16 cellular contexts compared by ENCODE assay signal in genomic region chr21:25896657-25897056, GRCh38.
"Had no signal": no experiment of that assay in that cellular context is flagged by ENCODE, and none has a peak within 500 bp of the region (broad histone marks: within the 10 kb centered on the region; RNA-seq: fewer than 3 reads in every experiment).

No MANE protein-coding gene starts in this region.

- H3K27me3 Mint-ChIP-seq: activated B cell treated with CpG ODN at 0.5 μM for 24 hours; activated CD4-positive, alpha-beta T cell treated with anti-CD3 and anti-CD28 coated beads, Interleukin-2, amount 10 ng/mL, durations not matched to agents 7 days and 5 days; activated naive CD8-positive, alpha-beta T cell; stimulated activated naive B cell treated with anti-CD40 and anti-IgM and Interleukin-4, amounts not matched to agents 10 μg/mL and 1 μg/mL and 100 μg/mL, for 72 hours had no signal

- H3K27ac Mint-ChIP-seq: activated B cell treated with CpG ODN at 0.5 μM for 24 hours; activated CD4-positive, alpha-beta T cell treated with anti-CD3 and anti-CD28 coated beads, Interleukin-2, amount 10 ng/mL, durations not matched to agents 7 days and 5 days; activated naive CD8-positive, alpha-beta T cell; activated T-cell treated with anti-CD3 and anti-CD28 coated beads, Interleukin-2, amount 50 U/mL, for 72 hours; stimulated activated naive B cell treated with anti-CD40 and anti-IgM and Interleukin-4, amounts not matched to agents 10 μg/mL and 1 μg/mL and 100 μg/mL, for 72 hours had no signal

- DNase-seq: activated B cell treated with CpG ODN at 0.5 μM for 24 hours; activated CD4-positive, alpha-beta T cell treated with anti-CD3 and anti-CD28 coated beads, Interleukin-2, amount 10 ng/mL, durations not matched to agents 7 days and 5 days; activated CD8-positive, alpha-beta memory T cell treated with anti-CD3 and anti-CD28 coated beads, Interleukin-2, amount 50 U/mL, for 48 hours; activated gamma-delta T cell treated with Interleukin-2 at 50 U/mL for 16 hours; activated T-cell treated with anti-CD3 and anti-CD28 coated beads, Interleukin-2, amount 50 U/mL, for 72 hours; right cardiac atrium; stimulated activated CD4-positive, alpha-beta T cell treated with anti-CD3 and anti-CD28 coated beads, Interleukin-15, amount 100 ng/mL, for 24 hours; stimulated activated CD4-positive, alpha-beta T cell treated with anti-CD3 and anti-CD28 coated beads, Interleukin-4, amount 100 ng/mL, for 1 hour; stimulated activated naive B cell treated with anti-CD40 and anti-IgM and Interleukin-4, amounts not matched to agents 10 μg/mL and 1 μg/mL and 100 μg/mL, for 72 hours; T-helper 2 cell; transverse colon had no signal

- H3K9me3 Mint-ChIP-seq: activated B cell treated with CpG ODN at 0.5 μM for 24 hours; activated CD4-positive, alpha-beta T cell treated with anti-CD3 and anti-CD28 coated beads, Interleukin-2, amount 10 ng/mL, durations not matched to agents 7 days and 5 days; activated T-cell treated with anti-CD3 and anti-CD28 coated beads, Interleukin-2, amount 50 U/mL, for 72 hours; stimulated activated naive B cell treated with anti-CD40 and anti-IgM and Interleukin-4, amounts not matched to agents 10 μg/mL and 1 μg/mL and 100 μg/mL, for 72 hours had no signal

- H3K9me3 ChIP-seq: breast epithelium, esophagus muscularis mucosa, prostate gland, transverse colon had no signal

- H3K4me1 ChIP-seq: breast epithelium, prostate gland had no signal

- H3K27me3 ChIP-seq: breast epithelium, esophagus muscularis mucosa, transverse colon had no signal

- H3K27ac ChIP-seq: breast epithelium, esophagus muscularis mucosa, prostate gland, transverse colon had no signal

- H3K4me3 Mint-ChIP-seq: activated B cell treated with CpG ODN at 0.5 μM for 24 hours; activated CD4-positive, alpha-beta T cell treated with anti-CD3 and anti-CD28 coated beads, Interleukin-2, amount 10 ng/mL, durations not matched to agents 7 days and 5 days; activated naive CD8-positive, alpha-beta T cell; activated T-cell treated with anti-CD3 and anti-CD28 coated beads, Interleukin-2, amount 50 U/mL, for 72 hours; stimulated activated naive B cell treated with anti-CD40 and anti-IgM and Interleukin-4, amounts not matched to agents 10 μg/mL and 1 μg/mL and 100 μg/mL, for 72 hours had no signal

- H3K4me3 ChIP-seq: breast epithelium, esophagus muscularis mucosa, prostate gland, skin epidermis, transverse colon had no signal

- ATAC-seq: activated T-cell treated with anti-CD3 and anti-CD28 coated beads, Interleukin-2, amount 50 U/mL, for 72 hours had no signal

- H3K36me3 ChIP-seq: breast epithelium, prostate gland had no signal
